In the genomic region with DNA sequence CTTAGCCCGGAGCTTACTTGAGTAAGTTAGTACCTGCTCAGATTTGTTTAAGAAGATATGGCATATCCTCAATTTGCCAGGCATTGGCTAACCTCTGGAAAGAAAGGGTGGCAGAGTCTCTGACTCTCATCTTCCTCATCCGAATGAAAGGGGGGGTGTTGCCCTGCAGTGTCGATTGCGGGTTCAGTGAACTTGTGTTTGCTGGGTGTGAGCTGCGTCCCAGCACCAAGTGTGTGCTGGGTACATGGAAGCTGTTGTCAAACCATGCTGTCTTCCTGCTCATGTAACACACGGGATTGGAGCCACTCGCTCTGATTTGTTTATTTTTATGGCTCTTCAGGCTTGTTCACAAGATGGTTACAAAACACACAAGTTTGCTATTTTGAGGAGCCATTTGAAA, we compare ENCODE assay signal across 35 cellular contexts.
"Had no signal": no experiment of that assay in that cellular context is flagged by ENCODE, and none has a peak within 500 bp of the region (broad histone marks: within the 10 kb centered on the region; RNA-seq: fewer than 3 reads in every experiment).

No MANE protein-coding gene starts in this region.

- H3K4me1 Mint-ChIP-seq: activated B cell treated with CpG ODN at 0.5 μM for 24 hours; activated CD4-positive, alpha-beta T cell treated with anti-CD3 and anti-CD28 coated beads, Interleukin-2, amount 10 ng/mL, durations not matched to agents 24 days and 14 days; activated T-helper 17 cell treated with anti-CD3 and anti-CD28 coated beads, Interleukin-2, amount 50 U/mL, for 72 hours had no signal

- H3K27me3 Mint-ChIP-seq: activated B cell treated with CpG ODN at 0.5 μM for 24 hours; activated CD4-positive, alpha-beta memory T cell treated with anti-CD3 and anti-CD28 coated beads for 36 hours had no signal

- H3K4me3 Mint-ChIP-seq: activated B cell treated with CpG ODN at 0.5 μM for 24 hours; activated CD4-positive, alpha-beta memory T cell treated with anti-CD3 and anti-CD28 coated beads for 36 hours; activated CD4-positive, alpha-beta T cell treated with anti-CD3 and anti-CD28 coated beads, Interleukin-2, amount 10 ng/mL, durations not matched to agents 24 days and 14 days; activated CD8-positive, alpha-beta T cell treated with anti-CD3 and anti-CD28 coated beads for 36 hours; activated naive CD4-positive, alpha-beta T cell treated with anti-CD3 and anti-CD28 coated beads for 36 hours; activated naive CD8-positive, alpha-beta T cell treated with anti-CD3 and anti-CD28 coated beads for 36 hours; activated T-cell treated with anti-CD3 and anti-CD28 coated beads, Interleukin-2, amount 50 U/mL, for 4 hours; activated T-cell treated with anti-CD3 and anti-CD28 coated beads, Interleukin-2, amount 50 U/mL, for 72 hours; activated T-helper 1 cell treated with anti-CD3 and anti-CD28 coated beads, Interleukin-12 subunit alpha, Interleukin-12 subunit beta, Interleukin-2, Interleukin-4 antibody, amounts not matched to agents 30 ng/mL and 10 ng/mL and 1 ng/mL, durations not matched to agents 14 hours and 24 hours and 36 hours; activated T-helper 17 cell treated with anti-CD3 and anti-CD28 coated beads, Interleukin-2, amount 50 U/mL, for 72 hours; T-helper 1 cell treated with Interleukin-12 subunit alpha and Interleukin-12 subunit beta and Interleukin-4 antibody, amounts not matched to agents 30 μg/mL and 1 μg/mL, for 36 hours; T-helper 2 cell treated with Interferon-gamma antibody and Interleukin-4, amounts not matched to agents 5 μg/mL and 100 μg/mL, for 36 hours had no signal

- DNase-seq: activated B cell treated with CpG ODN at 0.5 μM for 24 hours; activated CD4-positive, alpha-beta memory T cell treated with anti-CD3 and anti-CD28 coated beads for 36 hours; activated CD4-positive, alpha-beta T cell treated with anti-CD3 and anti-CD28 coated beads for 4 hours; activated CD4-positive, alpha-beta T cell treated with anti-CD3 and anti-CD28 coated beads, Interleukin-2, amount 10 ng/mL, durations not matched to agents 24 days and 14 days; activated CD4-positive, alpha-beta T cell treated with anti-CD3 and anti-CD28 coated beads, Interleukin-2, amount 50 U/mL, for 1 hour; activated CD4-positive, alpha-beta T cell treated with anti-CD3 and anti-CD28 coated beads, Interleukin-2, amount 50 U/mL, for 4 hours; activated CD4-positive, CD25-positive, alpha-beta regulatory T cell treated with anti-CD3 and anti-CD28 coated beads, Interleukin-2, amount 50 U/mL, for 72 hours; activated CD8-positive, alpha-beta memory T cell treated with anti-CD3 and anti-CD28 coated beads, Interleukin-2, amount 50 U/mL, for 4 hours; activated CD8-positive, alpha-beta T cell treated with anti-CD3 and anti-CD28 coated beads for 36 hours; activated effector memory CD4-positive, alpha-beta T cell treated with anti-CD3 and anti-CD28 coated beads, Interleukin-2, amount 50 U/mL, for 16 hours; activated gamma-delta T cell treated with Interleukin-2 at 50 U/mL for 16 hours; activated naive CD4-positive, alpha-beta T cell; activated naive CD4-positive, alpha-beta T cell treated with anti-CD3 and anti-CD28 coated beads for 36 hours; activated naive CD4-positive, alpha-beta T cell treated with anti-CD3 and anti-CD28 coated beads, Interleukin-2, amount 50 U/mL, for 16 hours; activated naive CD8-positive, alpha-beta T cell treated with anti-CD3 and anti-CD28 coated beads for 36 hours; activated T-cell treated with anti-CD3 and anti-CD28 coated beads for 4 hours; activated T-cell treated with anti-CD3 and anti-CD28 coated beads, Interleukin-2, amount 50 U/mL, for 1 hour; activated T-cell treated with anti-CD3 and anti-CD28 coated beads, Interleukin-2, amount 50 U/mL, for 4 hours; activated T-cell treated with anti-CD3 and anti-CD28 coated beads, Interleukin-2, amount 50 U/mL, for 72 hours; amniotic stem cell; aorta; body of pancreas; brain microvascular endothelial cell; central memory CD4-positive, alpha-beta T cell; T-helper 1 cell; T-helper 2 cell; T-helper 9 cell had no signal

- H3K36me3 ChIP-seq: adrenal gland, brain microvascular endothelial cell, breast epithelium had no signal

- H3K4me1 ChIP-seq: adrenal gland, body of pancreas, breast epithelium had no signal

- H3K27ac ChIP-seq: adrenal gland, body of pancreas, brain microvascular endothelial cell, breast epithelium, VCaP had no signal

- ATAC-seq: activated CD8-positive, alpha-beta T cell treated with anti-CD3 and anti-CD28 coated beads for 36 hours; activated naive CD4-positive, alpha-beta T cell treated with anti-CD3 and anti-CD28 coated beads, Interleukin-2, amount 50 U/mL, for 72 hours; activated T-cell treated with anti-CD3 and anti-CD28 coated beads, Interleukin-2, amount 50 U/mL, for 4 hours; activated T-cell treated with anti-CD3 and anti-CD28 coated beads, Interleukin-2, amount 50 U/mL, for 72 hours; activated T-helper 17 cell treated with anti-CD3 and anti-CD28 coated beads, Interleukin-2, amount 50 U/mL, for 72 hours; body of pancreas had no signal

- H3K27me3 ChIP-seq: adrenal gland, body of pancreas, brain microvascular endothelial cell had no signal

- H3K4me3 ChIP-seq: adrenal gland, body of pancreas, breast epithelium had no signal

- H3K9me3 ChIP-seq: adrenal gland, body of pancreas, breast epithelium had no signal

- H3K9me3 Mint-ChIP-seq: activated B cell treated with CpG ODN at 0.5 μM for 24 hours; activated CD4-positive, alpha-beta memory T cell treated with anti-CD3 and anti-CD28 coated beads for 36 hours; activated CD4-positive, alpha-beta T cell treated with anti-CD3 and anti-CD28 coated beads, Interleukin-2, amount 10 ng/mL, durations not matched to agents 24 days and 14 days; activated CD8-positive, alpha-beta T cell treated with anti-CD3 and anti-CD28 coated beads for 36 hours; activated naive CD4-positive, alpha-beta T cell treated with anti-CD3 and anti-CD28 coated beads for 36 hours; activated naive CD4-positive, alpha-beta T cell treated with anti-CD3 and anti-CD28 coated beads, Interleukin-2, amount 50 U/mL, for 72 hours; activated naive CD8-positive, alpha-beta T cell treated with anti-CD3 and anti-CD28 coated beads for 36 hours; activated T-cell treated with anti-CD3 and anti-CD28 coated beads, Interleukin-2, amount 50 U/mL, for 4 hours; activated T-helper 1 cell treated with anti-CD3 and anti-CD28 coated beads, Interleukin-12 subunit alpha, Interleukin-12 subunit beta, Interleukin-2, Interleukin-4 antibody, amounts not matched to agents 30 ng/mL and 10 ng/mL and 1 ng/mL, durations not matched to agents 14 hours and 24 hours and 36 hours; activated T-helper 17 cell treated with anti-CD3 and anti-CD28 coated beads, Interleukin-2, amount 50 U/mL, for 72 hours; T-helper 1 cell treated with Interleukin-12 subunit alpha and Interleukin-12 subunit beta and Interleukin-4 antibody, amounts not matched to agents 30 μg/mL and 1 μg/mL, for 36 hours; T-helper 2 cell treated with Interferon-gamma antibody and Interleukin-4, amounts not matched to agents 5 μg/mL and 100 μg/mL, for 36 hours had no signal

- H3K36me3 Mint-ChIP-seq: activated CD4-positive, alpha-beta memory T cell treated with anti-CD3 and anti-CD28 coated beads for 36 hours; activated naive CD4-positive, alpha-beta T cell treated with anti-CD3 and anti-CD28 coated beads, Interleukin-2, amount 50 U/mL, for 72 hours; activated naive CD8-positive, alpha-beta T cell treated with anti-CD3 and anti-CD28 coated beads for 36 hours had no signal

- H3K27ac Mint-ChIP-seq: activated B cell treated with CpG ODN at 0.5 μM for 24 hours; activated CD4-positive, alpha-beta memory T cell treated with anti-CD3 and anti-CD28 coated beads for 36 hours; activated CD4-positive, alpha-beta T cell treated with anti-CD3 and anti-CD28 coated beads, Interleukin-2, amount 10 ng/mL, durations not matched to agents 24 days and 14 days; activated CD8-positive, alpha-beta T cell treated with anti-CD3 and anti-CD28 coated beads for 36 hours; activated naive CD4-positive, alpha-beta T cell treated with anti-CD3 and anti-CD28 coated beads for 36 hours; activated naive CD4-positive, alpha-beta T cell treated with anti-CD3 and anti-CD28 coated beads, Interleukin-2, amount 50 U/mL, for 72 hours; activated naive CD8-positive, alpha-beta T cell treated with anti-CD3 and anti-CD28 coated beads for 36 hours; activated T-cell treated with anti-CD3 and anti-CD28 coated beads, Interleukin-2, amount 50 U/mL, for 72 hours; activated T-helper 1 cell treated with anti-CD3 and anti-CD28 coated beads, Interleukin-12 subunit alpha, Interleukin-12 subunit beta, Interleukin-2, Interleukin-4 antibody, amounts not matched to agents 30 ng/mL and 10 ng/mL and 1 ng/mL, durations not matched to agents 14 hours and 24 hours and 36 hours; activated T-helper 17 cell treated with anti-CD3 and anti-CD28 coated beads, Interleukin-2, amount 50 U/mL, for 72 hours; T-helper 1 cell treated with Interleukin-12 subunit alpha and Interleukin-12 subunit beta and Interleukin-4 antibody, amounts not matched to agents 30 μg/mL and 1 μg/mL, for 36 hours; T-helper 2 cell treated with Interferon-gamma antibody and Interleukin-4, amounts not matched to agents 5 μg/mL and 100 μg/mL, for 36 hours had no signal
